ENCODE assay signal across 1 cellular context in the genomic region with DNA sequence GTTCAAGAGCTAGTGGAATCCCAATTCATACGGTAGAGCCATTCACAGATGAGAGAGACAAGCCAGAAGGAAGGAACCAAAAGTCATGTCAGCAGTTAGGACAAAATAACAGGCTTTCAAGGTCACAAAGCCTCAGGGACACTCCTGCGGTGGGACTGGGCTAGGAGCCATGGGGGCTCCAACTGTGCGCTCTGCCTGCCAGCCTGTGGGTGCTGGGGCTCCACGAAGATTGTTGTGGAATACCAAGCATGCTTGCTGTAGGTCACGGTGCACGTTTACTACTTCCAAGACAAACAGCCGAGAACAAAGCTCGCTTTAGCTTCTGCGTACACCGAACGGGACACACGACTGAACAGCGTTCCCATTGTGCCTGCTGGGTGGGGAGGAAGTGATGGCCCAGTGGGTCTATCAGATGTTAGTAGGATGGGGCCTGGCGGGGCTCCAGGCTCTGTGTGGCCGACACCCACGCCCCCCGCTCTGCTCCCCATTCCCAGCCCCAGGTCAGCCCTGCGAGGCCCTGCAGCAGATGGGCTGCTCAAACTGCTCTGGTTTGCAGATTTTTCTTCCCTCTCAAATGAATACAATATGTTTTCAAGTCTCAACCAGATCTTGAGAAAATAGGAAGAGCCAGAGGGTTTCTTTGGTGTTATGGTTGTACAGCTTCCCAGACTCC.
TF ChIP-seq lines count a peak whose summit lies in the region.

No MANE protein-coding gene starts in this region.

TF ChIP-seq in HepG2, 621 proteins besides CTCF, POLR2A, EP300 and RAD21 (continued from another document):
- TF ChIP-seq ZBTB46 (CRISPR knock-in tag; IDR thresholded peaks at IDR 0.05; ENCODE audit: borderline replicate concordance): no peak
- TF ChIP-seq KDM3A (CRISPR knock-in tag; IDR thresholded peaks at IDR 0.05; ENCODE audit: low read depth): peak; percentile 69; the same call in 1 of the 2 replicates
- TF ChIP-seq TAF1 (CRISPR knock-in tag; IDR thresholded peaks at IDR 0.05): peak; percentile 70
- TF ChIP-seq GABPA (IDR thresholded peaks at IDR 0.05; ENCODE audit: low read depth, low read length): no peak
- TF ChIP-seq GABPA (CRISPR knock-in tag; IDR thresholded peaks at IDR 0.05; ENCODE audit: low read depth): no peak; the same call in 1 of the 2 replicates
- TF ChIP-seq PHF21A (CRISPR knock-in tag; IDR thresholded peaks at IDR 0.05): peak; percentile 84
- TF ChIP-seq ZNF549 (CRISPR knock-in tag; IDR thresholded peaks at IDR 0.05): no peak
- no peak for TF ChIP-seq SIX4 (CRISPR knock-in tag; IDR thresholded peaks at IDR 0.05)
- TF ChIP-seq TBX3 (IDR thresholded peaks at IDR 0.05; ENCODE audit: borderline replicate concordance): no peak
- peak; percentile 46; the same call in 1 of the 2 replicates for TF ChIP-seq ZNF792 (CRISPR knock-in tag; IDR thresholded peaks at IDR 0.05)
- TF ChIP-seq, protein P1, sequence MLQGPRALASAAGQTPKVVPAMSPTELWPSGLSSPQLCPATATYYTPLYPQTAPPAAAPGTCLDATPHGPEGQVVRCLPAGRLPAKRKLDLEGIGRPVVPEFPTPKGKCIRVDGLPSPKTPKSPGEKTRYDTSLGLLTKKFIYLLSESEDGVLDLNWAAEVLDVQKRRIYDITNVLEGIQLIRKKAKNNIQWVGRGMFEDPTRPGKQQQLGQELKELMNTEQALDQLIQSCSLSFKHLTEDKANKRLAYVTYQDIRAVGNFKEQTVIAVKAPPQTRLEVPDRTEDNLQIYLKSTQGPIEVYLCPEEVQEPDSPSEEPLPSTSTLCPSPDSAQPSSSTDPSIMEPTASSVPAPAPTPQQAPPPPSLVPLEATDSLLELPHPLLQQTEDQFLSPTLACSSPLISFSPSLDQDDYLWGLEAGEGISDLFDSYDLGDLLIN (CRISPR knock-in tag; IDR thresholded peaks at IDR 0.05; ENCODE audit: borderline replicate concordance): no peak
- peak; percentile 35; the same call in 1 of the 2 replicates for TF ChIP-seq ZNF451 (CRISPR knock-in tag; IDR thresholded peaks at IDR 0.05)
- no peak for TF ChIP-seq ELF4 (CRISPR knock-in tag; IDR thresholded peaks at IDR 0.05; ENCODE audit: borderline replicate concordance)
- TF ChIP-seq SMARCC2 (IDR thresholded peaks at IDR 0.05): no peak
- TF ChIP-seq RARG (CRISPR knock-in tag; IDR thresholded peaks at IDR 0.05; ENCODE audit: low read depth): 0 out of 2 replicates have a peak, but pooled peaks have one; percentile 59
- TF ChIP-seq, protein P2, sequence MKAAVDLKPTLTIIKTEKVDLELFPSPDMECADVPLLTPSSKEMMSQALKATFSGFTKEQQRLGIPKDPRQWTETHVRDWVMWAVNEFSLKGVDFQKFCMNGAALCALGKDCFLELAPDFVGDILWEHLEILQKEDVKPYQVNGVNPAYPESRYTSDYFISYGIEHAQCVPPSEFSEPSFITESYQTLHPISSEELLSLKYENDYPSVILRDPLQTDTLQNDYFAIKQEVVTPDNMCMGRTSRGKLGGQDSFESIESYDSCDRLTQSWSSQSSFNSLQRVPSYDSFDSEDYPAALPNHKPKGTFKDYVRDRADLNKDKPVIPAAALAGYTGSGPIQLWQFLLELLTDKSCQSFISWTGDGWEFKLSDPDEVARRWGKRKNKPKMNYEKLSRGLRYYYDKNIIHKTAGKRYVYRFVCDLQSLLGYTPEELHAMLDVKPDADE (CRISPR knock-in tag; IDR thresholded peaks at IDR 0.05): no peak; the same call in 1 of the 2 replicates
- peak; percentile 69; the same call in 1 of the 2 replicates for TF ChIP-seq KLF12 (CRISPR knock-in tag; IDR thresholded peaks at IDR 0.05; ENCODE audit: borderline replicate concordance)
- TF ChIP-seq MTA1 (CRISPR knock-in tag; IDR thresholded peaks at IDR 0.05; ENCODE audit: borderline replicate concordance): peak; percentile 94
- peak; percentile 7; the same call in 1 of the 2 replicates for TF ChIP-seq ZNF644 (CRISPR knock-in tag; IDR thresholded peaks at IDR 0.05; ENCODE audit: low read depth)
- no peak for TF ChIP-seq MYNN (CRISPR knock-in tag; IDR thresholded peaks at IDR 0.05; ENCODE audit: low read depth)
- no peak for TF ChIP-seq CC2D1A (CRISPR knock-in tag; IDR thresholded peaks at IDR 0.05)
- TF ChIP-seq SNAI1 (CRISPR knock-in tag; IDR thresholded peaks at IDR 0.05; ENCODE audit: borderline replicate concordance): peak; percentile 68; the same call in 1 of the 2 replicates
- peak; percentile 87 for TF ChIP-seq ZNF605 (CRISPR knock-in tag; IDR thresholded peaks at IDR 0.05)
- TF ChIP-seq ZNF263 (CRISPR knock-in tag; IDR thresholded peaks at IDR 0.05): peak; percentile 38; the same call in 1 of the 2 replicates
- peak; percentile 66 for TF ChIP-seq ARNT2 (CRISPR knock-in tag; IDR thresholded peaks at IDR 0.05; ENCODE audit: low read depth)
- TF ChIP-seq, protein P3, sequence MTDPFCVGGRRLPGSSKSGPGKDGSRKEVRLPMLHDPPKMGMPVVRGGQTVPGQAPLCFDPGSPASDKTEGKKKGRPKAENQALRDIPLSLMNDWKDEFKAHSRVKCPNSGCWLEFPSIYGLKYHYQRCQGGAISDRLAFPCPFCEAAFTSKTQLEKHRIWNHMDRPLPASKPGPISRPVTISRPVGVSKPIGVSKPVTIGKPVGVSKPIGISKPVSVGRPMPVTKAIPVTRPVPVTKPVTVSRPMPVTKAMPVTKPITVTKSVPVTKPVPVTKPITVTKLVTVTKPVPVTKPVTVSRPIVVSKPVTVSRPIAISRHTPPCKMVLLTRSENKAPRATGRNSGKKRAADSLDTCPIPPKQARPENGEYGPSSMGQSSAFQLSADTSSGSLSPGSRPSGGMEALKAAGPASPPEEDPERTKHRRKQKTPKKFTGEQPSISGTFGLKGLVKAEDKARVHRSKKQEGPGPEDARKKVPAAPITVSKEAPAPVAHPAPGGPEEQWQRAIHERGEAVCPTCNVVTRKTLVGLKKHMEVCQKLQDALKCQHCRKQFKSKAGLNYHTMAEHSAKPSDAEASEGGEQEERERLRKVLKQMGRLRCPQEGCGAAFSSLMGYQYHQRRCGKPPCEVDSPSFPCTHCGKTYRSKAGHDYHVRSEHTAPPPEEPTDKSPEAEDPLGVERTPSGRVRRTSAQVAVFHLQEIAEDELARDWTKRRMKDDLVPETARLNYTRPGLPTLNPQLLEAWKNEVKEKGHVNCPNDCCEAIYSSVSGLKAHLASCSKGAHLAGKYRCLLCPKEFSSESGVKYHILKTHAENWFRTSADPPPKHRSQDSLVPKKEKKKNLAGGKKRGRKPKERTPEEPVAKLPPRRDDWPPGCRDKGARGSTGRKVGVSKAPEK (CRISPR knock-in tag; IDR thresholded peaks at IDR 0.05; ENCODE audit: borderline replicate concordance): peak; percentile 90; the same call in 1 of the 2 replicates
- 0 out of 2 replicates have a peak, but pooled peaks have one; percentile 88 for TF ChIP-seq ZNF510 (CRISPR knock-in tag; IDR thresholded peaks at IDR 0.05; ENCODE audit: low read depth)
- no peak for TF ChIP-seq ZFP82 (CRISPR knock-in tag; IDR thresholded peaks at IDR 0.05; ENCODE audit: borderline replicate concordance)
- TF ChIP-seq NR2F2 (IDR thresholded peaks at IDR 0.05; ENCODE audit: borderline replicate concordance, low read depth): peak; percentile 51; the same call in 1 of the 2 replicates
- TF ChIP-seq, protein P4, sequence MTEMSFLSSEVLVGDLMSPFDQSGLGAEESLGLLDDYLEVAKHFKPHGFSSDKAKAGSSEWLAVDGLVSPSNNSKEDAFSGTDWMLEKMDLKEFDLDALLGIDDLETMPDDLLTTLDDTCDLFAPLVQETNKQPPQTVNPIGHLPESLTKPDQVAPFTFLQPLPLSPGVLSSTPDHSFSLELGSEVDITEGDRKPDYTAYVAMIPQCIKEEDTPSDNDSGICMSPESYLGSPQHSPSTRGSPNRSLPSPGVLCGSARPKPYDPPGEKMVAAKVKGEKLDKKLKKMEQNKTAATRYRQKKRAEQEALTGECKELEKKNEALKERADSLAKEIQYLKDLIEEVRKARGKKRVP (CRISPR knock-in tag; IDR thresholded peaks at IDR 0.05): no peak
- TF ChIP-seq, protein P5, sequence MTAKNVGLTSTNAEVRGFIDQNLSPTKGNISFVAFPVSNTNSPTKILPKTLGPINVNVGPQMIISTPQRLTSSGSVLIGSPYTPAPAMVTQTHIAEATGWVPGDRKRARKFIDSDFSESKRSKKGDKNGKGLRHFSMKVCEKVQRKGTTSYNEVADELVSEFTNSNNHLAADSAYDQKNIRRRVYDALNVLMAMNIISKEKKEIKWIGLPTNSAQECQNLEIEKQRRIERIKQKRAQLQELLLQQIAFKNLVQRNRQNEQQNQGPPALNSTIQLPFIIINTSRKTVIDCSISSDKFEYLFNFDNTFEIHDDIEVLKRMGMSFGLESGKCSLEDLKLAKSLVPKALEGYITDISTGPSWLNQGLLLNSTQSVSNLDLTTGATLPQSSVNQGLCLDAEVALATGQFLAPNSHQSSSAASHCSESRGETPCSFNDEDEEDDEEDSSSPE (CRISPR knock-in tag; IDR thresholded peaks at IDR 0.05): peak; percentile 30; the same call in 1 of the 2 replicates
- peak; percentile 84 for TF ChIP-seq HNRNPLL (IDR thresholded peaks at IDR 0.05; ENCODE audit: low read depth, low read length, poor library complexity, severe bottlenecking)
- peak in 1 of 2 experiments; percentile 65; a peak in 1 of 4 replicates for TF ChIP-seq NR2F1 (CRISPR knock-in tag; IDR thresholded peaks at IDR 0.05)
- TF ChIP-seq HHEX (CRISPR knock-in tag; IDR thresholded peaks at IDR 0.05): 0 out of 2 replicates have a peak, but pooled peaks have one; percentile 32
- TF ChIP-seq RFXANK (CRISPR knock-in tag; IDR thresholded peaks at IDR 0.05): no peak
- TF ChIP-seq RFX3 (CRISPR knock-in tag; IDR thresholded peaks at IDR 0.05): no peak
- no peak for TF ChIP-seq HNRNPUL1 (IDR thresholded peaks at IDR 0.05; ENCODE audit: low read depth, low read length)
- no peak for TF ChIP-seq MBNL3 (CRISPR knock-in tag; conservative IDR thresholded peaks at IDR 0.05)
- TF ChIP-seq ZSCAN29 (CRISPR knock-in tag; conservative IDR thresholded peaks at IDR 0.05): peak; percentile 83; the same call in 1 of the 2 replicates
- no peak for TF ChIP-seq ZNF567 (CRISPR knock-in tag; IDR thresholded peaks at IDR 0.05; ENCODE audit: borderline replicate concordance)
